ENCODE assay signal across 24 cellular contexts in genomic region chr3:140510303-140510861, GRCh38.
"Had no signal": no experiment of that assay in that cellular context is flagged by ENCODE, and none has a peak within 500 bp of the region (broad histone marks: within the 10 kb centered on the region; RNA-seq: fewer than 3 reads in every experiment).

No MANE protein-coding gene starts in this region.

- H3K27me3 ChIP-seq: brain microvascular endothelial cell, suprapubic skin, upper lobe of right lung had no signal

- H3K36me3 ChIP-seq: brain microvascular endothelial cell, heart right ventricle, spleen, suprapubic skin, tibial artery, upper lobe of right lung had no signal

- H3K4me3 ChIP-seq: heart right ventricle, spleen, suprapubic skin, tibial artery, upper lobe of right lung had no signal

- DNase-seq: activated CD4-positive, alpha-beta memory T cell treated with anti-CD3 and anti-CD28 coated beads, Interleukin-2, amount 10 ng/mL, durations not matched to agents 7 days and 5 days; activated CD4-positive, alpha-beta T cell treated with anti-CD3 and anti-CD28 coated beads for 1 hour; activated CD4-positive, alpha-beta T cell treated with anti-CD3 and anti-CD28 coated beads, Interleukin-2, amount 10 ng/mL, durations not matched to agents 7 days and 5 days; activated CD8-positive, alpha-beta memory T cell treated with anti-CD3 and anti-CD28 coated beads, Interleukin-2, amount 50 U/mL, for 48 hours; activated gamma-delta T cell treated with Interleukin-2 at 50 U/mL for 16 hours; activated naive CD4-positive, alpha-beta T cell treated with anti-CD3 and anti-CD28 coated beads, Interleukin-2, amount 50 U/mL, for 16 hours; activated T-cell treated with anti-CD3 and anti-CD28 coated beads, Interleukin-2, amount 50 U/mL, for 24 hours; amniotic stem cell; brain microvascular endothelial cell; caudate nucleus; foreskin fibroblast; heart right ventricle; natural killer cell; posterior cingulate gyrus; right cardiac atrium; spleen; stimulated activated naive CD4-positive, alpha-beta T cell; T-helper 17 cell; T1000; tibial artery; upper lobe of right lung had no signal

- ATAC-seq: esophagus mucosa, heart right ventricle, natural killer cell, right cardiac atrium, T-helper 17 cell, upper lobe of right lung had no signal

- H3K4me1 ChIP-seq: spleen, suprapubic skin, tibial artery, upper lobe of right lung had no signal

- H3K9me3 ChIP-seq: suprapubic skin, upper lobe of right lung had no signal

- FAIRE-seq: astrocyte had no signal

- H3K27ac ChIP-seq: brain microvascular endothelial cell, heart right ventricle, spleen, suprapubic skin, tibial artery, upper lobe of right lung had no signal
